1 cellular context compared by ENCODE assay signal in genomic region chr19:10882108-10882457, GRCh38.
TF ChIP-seq lines count a peak whose summit lies in the region.

No MANE protein-coding gene starts in this region.

TF ChIP-seq in WTC11, 78 proteins besides CTCF, POLR2A, EP300 and RAD21 (continued from another document):
- TF ChIP-seq USF1 (CRISPR knock-in tag; IDR thresholded peaks at IDR 0.05) = no peak
- TF ChIP-seq IRF1 (CRISPR knock-in tag; IDR thresholded peaks at IDR 0.05) = no peak
- no peak for TF ChIP-seq PREB (CRISPR knock-in tag; IDR thresholded peaks at IDR 0.05; ENCODE audit: borderline replicate concordance)
- TF ChIP-seq, protein P1, sequence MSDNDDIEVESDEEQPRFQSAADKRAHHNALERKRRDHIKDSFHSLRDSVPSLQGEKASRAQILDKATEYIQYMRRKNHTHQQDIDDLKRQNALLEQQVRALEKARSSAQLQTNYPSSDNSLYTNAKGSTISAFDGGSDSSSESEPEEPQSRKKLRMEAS (CRISPR knock-in tag; IDR thresholded peaks at IDR 0.05) = no peak
- TF ChIP-seq, protein P2, sequence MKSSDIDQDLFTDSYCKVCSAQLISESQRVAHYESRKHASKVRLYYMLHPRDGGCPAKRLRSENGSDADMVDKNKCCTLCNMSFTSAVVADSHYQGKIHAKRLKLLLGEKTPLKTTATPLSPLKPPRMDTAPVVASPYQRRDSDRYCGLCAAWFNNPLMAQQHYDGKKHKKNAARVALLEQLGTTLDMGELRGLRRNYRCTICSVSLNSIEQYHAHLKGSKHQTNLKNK (CRISPR knock-in tag; IDR thresholded peaks at IDR 0.05) = no peak
- no peak for TF ChIP-seq ATF2 (CRISPR knock-in tag; IDR thresholded peaks at IDR 0.05; ENCODE audit: borderline replicate concordance, low read depth)
- no peak for TF ChIP-seq ZNF396 (CRISPR knock-in tag; IDR thresholded peaks at IDR 0.05; ENCODE audit: borderline replicate concordance)
- no peak for TF ChIP-seq E2F4 (CRISPR knock-in tag; IDR thresholded peaks at IDR 0.05; ENCODE audit: borderline replicate concordance, low read depth)
- TF ChIP-seq TEAD4 (CRISPR knock-in tag; IDR thresholded peaks at IDR 0.05) = no peak
- TF ChIP-seq, protein P3, sequence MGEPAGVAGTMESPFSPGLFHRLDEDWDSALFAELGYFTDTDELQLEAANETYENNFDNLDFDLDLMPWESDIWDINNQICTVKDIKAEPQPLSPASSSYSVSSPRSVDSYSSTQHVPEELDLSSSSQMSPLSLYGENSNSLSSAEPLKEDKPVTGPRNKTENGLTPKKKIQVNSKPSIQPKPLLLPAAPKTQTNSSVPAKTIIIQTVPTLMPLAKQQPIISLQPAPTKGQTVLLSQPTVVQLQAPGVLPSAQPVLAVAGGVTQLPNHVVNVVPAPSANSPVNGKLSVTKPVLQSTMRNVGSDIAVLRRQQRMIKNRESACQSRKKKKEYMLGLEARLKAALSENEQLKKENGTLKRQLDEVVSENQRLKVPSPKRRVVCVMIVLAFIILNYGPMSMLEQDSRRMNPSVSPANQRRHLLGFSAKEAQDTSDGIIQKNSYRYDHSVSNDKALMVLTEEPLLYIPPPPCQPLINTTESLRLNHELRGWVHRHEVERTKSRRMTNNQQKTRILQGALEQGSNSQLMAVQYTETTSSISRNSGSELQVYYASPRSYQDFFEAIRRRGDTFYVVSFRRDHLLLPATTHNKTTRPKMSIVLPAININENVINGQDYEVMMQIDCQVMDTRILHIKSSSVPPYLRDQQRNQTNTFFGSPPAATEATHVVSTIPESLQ (CRISPR knock-in tag; IDR thresholded peaks at IDR 0.05) = no peak
